In the genomic region with DNA sequence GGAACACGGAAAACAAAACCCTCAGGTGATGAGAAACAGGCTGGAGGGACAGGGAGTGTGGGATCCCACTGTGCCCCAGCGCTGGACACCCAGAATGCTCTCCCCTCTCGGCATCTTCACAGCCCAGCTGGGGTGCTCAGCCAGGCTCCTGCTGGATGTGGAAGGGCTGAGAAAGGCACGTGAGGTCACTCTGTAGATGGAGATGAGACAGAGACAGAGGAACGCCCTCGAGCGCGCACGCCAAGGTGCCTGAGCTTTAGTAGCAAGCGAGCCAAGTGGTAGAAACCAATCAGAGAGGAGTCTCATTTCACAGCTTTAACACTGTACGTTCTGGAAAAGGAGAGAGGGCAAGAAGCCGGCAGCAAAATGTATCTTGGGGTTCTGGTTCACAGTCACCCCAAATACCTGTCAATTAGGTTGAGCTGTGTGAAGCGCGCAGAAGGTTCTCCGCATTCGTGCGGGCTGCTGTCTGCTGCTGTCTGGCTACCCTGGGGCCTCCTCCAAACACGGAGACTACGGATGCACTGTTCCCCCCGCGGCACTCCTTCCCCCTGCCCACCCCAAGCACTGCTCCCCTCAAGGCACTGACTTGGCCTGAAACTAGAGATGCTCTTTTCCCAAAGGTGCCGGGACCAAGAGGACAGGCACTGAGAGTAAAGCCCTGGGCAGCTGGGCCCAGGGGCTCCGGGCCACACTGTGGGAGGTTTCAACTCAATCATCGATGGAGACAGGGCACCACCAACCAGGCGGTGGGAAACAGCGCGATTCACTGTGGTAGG, we compare ENCODE assay signal across 18 cellular contexts.
A peak's percentile ranks its signal among the peaks of the same experiment; 100 is the strongest.
DNase-seq lines count a peak whose midpoint lies in the region; ATAC-seq, FAIRE-seq and TF ChIP-seq lines count a peak whose summit lies in the region.
"Had no signal": no experiment of that assay in that cellular context is flagged by ENCODE, and none has a peak within 500 bp of the region (broad histone marks: within the 10 kb centered on the region; RNA-seq: fewer than 3 reads in every experiment).

No MANE protein-coding gene starts in this region.

- peak overlapping the region; percentile 33 for H3K9ac ChIP-seq in keratinocyte (ENCODE audit: control insufficient read depth, extremely low read depth, insufficient read depth, low read length)

- POLR2A ChIA-PET in WTC11 (lab: Charles Lee): no interaction called here

- peaks cover 17 to 32% of the 10 kb centered on the region in 2 experiments for H3K36me3 ChIP-seq in keratinocyte (ENCODE audit: control insufficient read depth in 2 of 2, extremely low read depth in 1 of 2, insufficient read depth in 2 of 2, low read length in 2 of 2)
- peaks cover 0 to 9% (median 0%) of the 10 kb centered on the region in 3 donors for H3K36me3 ChIP-seq in tibial artery

- no peaks in the 10 kb centered on the region for H3K9me3 Mint-ChIP-seq in WTC11

- H3K4me1 ChIP-seq in keratinocyte (ENCODE audit: control insufficient read depth, extremely low read depth, insufficient read depth, low read length): peaks cover 43% of the 10 kb centered on the region
- peaks cover 5 to 100% (median 69%) of the 10 kb centered on the region in 4 donors for H3K4me1 ChIP-seq in tibial artery

- H3K9me3 ChIP-seq in keratinocyte (ENCODE audit: control insufficient read depth, low read depth, low read length): no peaks in the 10 kb centered on the region
- H3K9me3 ChIP-seq in tibial artery: no peaks in the 10 kb centered on the region
- H3K9me3 ChIP-seq: SJSA1 had no signal

- H3K4me3 ChIP-seq in keratinocyte (ENCODE audit: control insufficient read depth in 2 of 3, extremely low read depth in 1 of 3, insufficient read depth in 2 of 3, low read depth in 1 of 3, low read length in 3 of 3) (no peak overlapping the region), tibial artery (no peak overlapping the region)
- H3K4me3 ChIP-seq: K562, SJSA1 had no signal

- no peak overlapping the region for H3K4me3 Mint-ChIP-seq in WTC11

- H3K9me1 ChIP-seq in keratinocyte (ENCODE audit: control insufficient read depth, extremely low read depth, insufficient read depth, low read length): no peaks in the 10 kb centered on the region

- H3K27ac Mint-ChIP-seq in WTC11: peak overlapping the region; percentile 90

- peak overlapping the region; percentile 37 for H3K4me2 ChIP-seq in keratinocyte (ENCODE audit: control insufficient read depth, extremely low read depth, insufficient read depth, low read depth, low read length)

- ATAC-seq in WTC11 (no peak), HG03159 (IDR thresholded peaks at IDR 0.05; ENCODE audit: unreplicated experiment) (no peak)
- ATAC-seq: K562 had no signal

- CTCF ChIA-PET in WTC11 (lab: Charles Lee): interaction anchor here (1.1 to 2.1 kb wide), 2 partner anchors 15 to 28 kb away, joined by 5 to 7 read pairs; no protein-coding TSS in a partner anchor

- dilution Hi-C loops in keratinocyte (cut with MboI; ENCODE audit: extremely low pct_ligation_motif_present, low sequenced_read_pairs): no loop called here

- peaks cover 85% of the 10 kb centered on the region for H3K4me1 Mint-ChIP-seq in WTC11

- peaks cover 15% of the 10 kb centered on the region for H4K20me1 ChIP-seq in keratinocyte (ENCODE audit: control insufficient read depth, extremely low read depth, insufficient read depth, low read length)

- H3K27me3 ChIP-seq in keratinocyte (ENCODE audit: control insufficient read depth, extremely low read depth, insufficient read depth, low read length) (no peaks in the 10 kb centered on the region), tibial artery (no peaks in the 10 kb centered on the region)
- H3K27me3 ChIP-seq: SJSA1 had no signal

- in situ Hi-C loops in G401 (cut with HindIII; ENCODE audit: low sequenced_read_pairs): no loop called here

- TF ChIP-seq CTCF in WTC11 (IDR thresholded peaks at IDR 0.05): no peak
- no peak for TF ChIP-seq CTCF in keratinocyte (optimal IDR thresholded peaks at IDR 0.05 in 1 of 3, IDR thresholded peaks at IDR 0.05 in 1 of 3, conservative IDR thresholded peaks at IDR 0.05 in 1 of 3; ENCODE audit: extremely low read depth in 1 of 3, insufficient read depth in 2 of 3, low read length in 3 of 3)
- TF ChIP-seq CTCF in tibial artery (IDR thresholded peaks at IDR 0.05): no peak

- peak overlapping the region; percentile 33 for H3K27ac ChIP-seq in keratinocyte (ENCODE audit: control insufficient read depth, insufficient read depth, low read length)
- H3K27ac ChIP-seq in tibial artery: peak overlapping the region; percentile 42 to 90
- H3K27ac ChIP-seq: HL-60 had no signal

- peaks cover 78% of the 10 kb centered on the region for H3K79me2 ChIP-seq in keratinocyte (ENCODE audit: control insufficient read depth, insufficient read depth, low read length)

- peak; percentile 82 for DNase-seq in G401 (ENCODE audit: low spot score)
- no peak for DNase-seq in WTC11 (ENCODE audit: low spot score)
- no peak for DNase-seq in keratinocyte (ENCODE audit: low read depth, low spot score)
- no peak for DNase-seq in tibial artery
- no peak for DNase-seq in GM03348 (ENCODE audit: low spot score)
- DNase-seq in NCI-H146 (lab: John Stamatoyannopoulos, UW): no peak
- DNase-seq: COR-L47, DMS153, H7, NCI-H1417 treated with DMSO at 0.1 percent for 48 hours, NCI-H2029, NCI-H2171 treated with DMSO at 0.1 percent for 48 hours, NCI-H774 had no signal

- peak; percentile 5 for FAIRE-seq in keratinocyte (lab: Jason Lieb, UNC)
- FAIRE-seq: HTR-8/SVneo, K562 had no signal

- H3K36me3 Mint-ChIP-seq in WTC11: peaks cover 45% of the 10 kb centered on the region

- no peaks in the 10 kb centered on the region; the same call in 1 of the 2 replicates for H3K27me3 Mint-ChIP-seq in WTC11 (ENCODE audit: low read depth)

- no peak overlapping the region for H2AFZ ChIP-seq in keratinocyte (ENCODE audit: control insufficient read depth, low read length)

- intact Hi-C loops in tibial artery (cut with DNase I; ENCODE audit: low total_unique reads): no loop called here

TF ChIP-seq in WTC11, 78 proteins besides CTCF, POLR2A, EP300 and RAD21:
- TF ChIP-seq MYBL2 (CRISPR knock-in tag; IDR thresholded peaks at IDR 0.05) (no peak), ZNF232 (CRISPR knock-in tag; IDR thresholded peaks at IDR 0.05) (no peak), GABPB1 (CRISPR knock-in tag; IDR thresholded peaks at IDR 0.05) (no peak), CBFB (CRISPR knock-in tag; IDR thresholded peaks at IDR 0.05; ENCODE audit: low read depth) (no peak), JUN (CRISPR knock-in tag; IDR thresholded peaks at IDR 0.05) (no peak), ZNF416 (CRISPR knock-in tag; IDR thresholded peaks at IDR 0.05) (no peak), SOX15 (CRISPR knock-in tag; IDR thresholded peaks at IDR 0.05) (no peak)
- TF ChIP-seq, protein P1, sequence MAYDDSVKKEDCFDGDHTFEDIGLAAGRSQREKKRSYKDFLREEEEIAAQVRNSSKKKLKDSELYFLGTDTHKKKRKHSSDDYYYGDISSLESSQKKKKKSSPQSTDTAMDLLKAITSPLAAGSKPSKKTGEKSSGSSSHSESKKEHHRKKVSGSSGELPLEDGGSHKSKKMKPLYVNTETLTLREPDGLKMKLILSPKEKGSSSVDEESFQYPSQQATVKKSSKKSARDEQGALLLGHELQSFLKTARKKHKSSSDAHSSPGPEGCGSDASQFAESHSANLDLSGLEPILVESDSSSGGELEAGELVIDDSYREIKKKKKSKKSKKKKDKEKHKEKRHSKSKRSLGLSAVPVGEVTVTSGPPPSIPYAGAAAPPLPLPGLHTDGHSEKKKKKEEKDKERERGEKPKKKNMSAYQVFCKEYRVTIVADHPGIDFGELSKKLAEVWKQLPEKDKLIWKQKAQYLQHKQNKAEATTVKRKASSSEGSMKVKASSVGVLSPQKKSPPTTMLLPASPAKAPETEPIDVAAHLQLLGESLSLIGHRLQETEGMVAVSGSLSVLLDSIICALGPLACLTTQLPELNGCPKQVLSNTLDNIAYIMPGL (CRISPR knock-in tag; IDR thresholded peaks at IDR 0.05): no peak
- TF ChIP-seq, protein P2, sequence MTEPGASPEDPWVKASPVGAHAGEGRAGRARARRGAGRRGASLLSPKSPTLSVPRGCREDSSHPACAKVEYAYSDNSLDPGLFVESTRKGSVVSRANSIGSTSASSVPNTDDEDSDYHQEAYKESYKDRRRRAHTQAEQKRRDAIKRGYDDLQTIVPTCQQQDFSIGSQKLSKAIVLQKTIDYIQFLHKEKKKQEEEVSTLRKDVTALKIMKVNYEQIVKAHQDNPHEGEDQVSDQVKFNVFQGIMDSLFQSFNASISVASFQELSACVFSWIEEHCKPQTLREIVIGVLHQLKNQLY (CRISPR knock-in tag; IDR thresholded peaks at IDR 0.05): no peak
- TF ChIP-seq, protein P3, sequence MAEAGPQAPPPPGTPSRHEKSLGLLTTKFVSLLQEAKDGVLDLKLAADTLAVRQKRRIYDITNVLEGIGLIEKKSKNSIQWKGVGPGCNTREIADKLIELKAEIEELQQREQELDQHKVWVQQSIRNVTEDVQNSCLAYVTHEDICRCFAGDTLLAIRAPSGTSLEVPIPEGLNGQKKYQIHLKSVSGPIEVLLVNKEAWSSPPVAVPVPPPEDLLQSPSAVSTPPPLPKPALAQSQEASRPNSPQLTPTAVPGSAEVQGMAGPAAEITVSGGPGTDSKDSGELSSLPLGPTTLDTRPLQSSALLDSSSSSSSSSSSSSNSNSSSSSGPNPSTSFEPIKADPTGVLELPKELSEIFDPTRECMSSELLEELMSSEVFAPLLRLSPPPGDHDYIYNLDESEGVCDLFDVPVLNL (CRISPR knock-in tag; IDR thresholded peaks at IDR 0.05; ENCODE audit: borderline replicate concordance, low read depth): no peak
TF ChIP-seq in WTC11: peak in this region for 0.
